In the genomic region with DNA sequence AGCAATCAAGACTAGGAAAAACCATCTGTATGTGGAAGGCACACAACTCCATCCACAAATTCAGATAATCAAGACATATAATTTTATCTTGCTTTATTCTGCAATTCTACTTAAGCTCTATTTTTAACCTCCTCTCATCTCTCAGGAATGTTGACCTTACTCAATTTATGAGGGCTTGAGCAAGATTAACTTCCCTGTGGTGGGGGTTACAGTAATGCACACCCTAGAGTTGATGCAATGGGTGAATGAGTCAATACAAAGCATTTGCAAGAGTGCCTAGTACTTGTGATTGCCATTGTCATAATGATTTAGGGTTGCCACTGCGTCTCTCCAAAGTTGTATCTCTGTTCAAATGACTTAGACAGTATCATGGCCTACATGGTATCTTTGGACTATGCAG, we compare ENCODE assay signal across 16 cellular contexts.
DNase-seq lines count a peak whose midpoint lies in the region; ATAC-seq, FAIRE-seq and TF ChIP-seq lines count a peak whose summit lies in the region.
"Had no signal": no experiment of that assay in that cellular context is flagged by ENCODE, and none has a peak within 500 bp of the region (broad histone marks: within the 10 kb centered on the region; RNA-seq: fewer than 3 reads in every experiment).

No MANE protein-coding gene starts in this region.

- ATAC-seq in RWPE2 (ENCODE audit: low read depth) (peak; percentile 80), HG03280 (IDR thresholded peaks at IDR 0.05; ENCODE audit: unreplicated experiment) (no peak)
- no peak for ATAC-seq in stimulated activated naive B cell treated with anti-CD40 and anti-IgM and Interleukin-4, amounts not matched to agents 10 μg/mL and 1 μg/mL and 100 μg/mL, for 72 hours (replicated peaks)

- no peaks in the 10 kb centered on the region for H3K36me3 ChIP-seq in RWPE2 (ENCODE audit: low read depth)

- no peak for TF ChIP-seq CTCF in RWPE2 (IDR thresholded peaks at IDR 0.05; ENCODE audit: poor library complexity, severe bottlenecking)
- no peak for TF ChIP-seq CTCF in fibroblast of villous mesenchyme (IDR thresholded peaks at IDR 0.05; ENCODE audit: insufficient read depth, low read depth, low read length)

- H3K27me3 Mint-ChIP-seq in stimulated activated naive B cell treated with anti-CD40 and anti-IgM and Interleukin-4, amounts not matched to agents 10 μg/mL and 1 μg/mL and 100 μg/mL, for 72 hours, result no peaks in the 10 kb centered on the region

- no peak overlapping the region for H3K27ac Mint-ChIP-seq in stimulated activated naive B cell treated with anti-CD40 and anti-IgM and Interleukin-4, amounts not matched to agents 10 μg/mL and 1 μg/mL and 100 μg/mL, for 72 hours
- H3K27ac Mint-ChIP-seq: endodermal cell had no signal

- H3K4me3 ChIP-seq in RWPE2 (ENCODE audit: severe bottlenecking) (no peak overlapping the region), fibroblast of villous mesenchyme (ENCODE audit: low read depth, low read length) (no peak overlapping the region)

- no peak overlapping the region for H3K4me3 Mint-ChIP-seq in stimulated activated naive B cell treated with anti-CD40 and anti-IgM and Interleukin-4, amounts not matched to agents 10 μg/mL and 1 μg/mL and 100 μg/mL, for 72 hours
- H3K4me3 Mint-ChIP-seq: endodermal cell had no signal

- peaks cover 36% of the 10 kb centered on the region for H3K4me1 ChIP-seq in RWPE2 (ENCODE audit: insufficient read depth, poor library complexity, severe bottlenecking)

- no peak for FAIRE-seq in urothelium cell line (lab: Jason Lieb, UNC)

- H3K9me3 Mint-ChIP-seq in stimulated activated naive B cell treated with anti-CD40 and anti-IgM and Interleukin-4, amounts not matched to agents 10 μg/mL and 1 μg/mL and 100 μg/mL, for 72 hours, result peaks cover 0 to 6% of the 10 kb centered on the region in 2 donors
- H3K9me3 Mint-ChIP-seq: endodermal cell had no signal

- no peaks in the 10 kb centered on the region for H3K4me1 Mint-ChIP-seq in stimulated activated naive B cell treated with anti-CD40 and anti-IgM and Interleukin-4, amounts not matched to agents 10 μg/mL and 1 μg/mL and 100 μg/mL, for 72 hours
- H3K4me1 Mint-ChIP-seq: endodermal cell had no signal

- no peaks in the 10 kb centered on the region for H3K9me3 ChIP-seq in RWPE2 (ENCODE audit: severe bottlenecking)

- H3K36me3 Mint-ChIP-seq in stimulated activated naive B cell treated with anti-CD40 and anti-IgM and Interleukin-4, amounts not matched to agents 10 μg/mL and 1 μg/mL and 100 μg/mL, for 72 hours, result no peaks in the 10 kb centered on the region

- H3K27me3 ChIP-seq in RWPE2 (ENCODE audit: insufficient read depth, poor library complexity, severe bottlenecking), result no peaks in the 10 kb centered on the region

- DNase-seq in NCI-H345 (lab: John Stamatoyannopoulos, UW) (peak; percentile 26), NCI-H345 treated with DMSO at 0.1 percent for 48 hours (lab: John Stamatoyannopoulos, UW; ENCODE audit: unreplicated experiment) (no peak), RWPE2 (ENCODE audit: low spot score) (no peak), fibroblast of villous mesenchyme (ENCODE audit: low read depth) (peak; percentile 87), urothelium cell line (ENCODE audit: low spot score) (peak; percentile 68), HuH-7.5 (ENCODE audit: low spot score) (no peak)
- no peak for DNase-seq in stimulated activated naive B cell treated with anti-CD40 and anti-IgM and Interleukin-4, amounts not matched to agents 10 μg/mL and 1 μg/mL and 100 μg/mL, for 72 hours
- DNase-seq: activated T-cell treated with anti-CD3 and anti-CD28 coated beads for 4 hours, aorta, endodermal cell, midbrain, NCI-H2171, SHP77 had no signal

- peak overlapping the region; percentile 96 for H3K27ac ChIP-seq in RWPE2 (ENCODE audit: poor library complexity, severe bottlenecking)
- H3K27ac ChIP-seq: 22Rv1, KMS-11 had no signal

Comparison
In these comparisons a context has a peak if more than half of its experiments do, and no peak if none do; other contexts are left out.
1. DNase-seq: peak in NCI-H345 (single experiment), fibroblast of villous mesenchyme (single experiment) and urothelium cell line (single experiment); none in NCI-H345 treated with DMSO at 0.1 percent for 48 hours (single experiment), RWPE2 (single experiment), stimulated activated naive B cell treated with anti-CD40 and anti-IgM and Interleukin-4, amounts not matched to agents 10 μg/mL and 1 μg/mL and 100 μg/mL, for 72 hours (single experiment) and HuH-7.5 (single experiment).